Comparison of ENCODE assay signal across 8 cellular contexts in the genomic region with DNA sequence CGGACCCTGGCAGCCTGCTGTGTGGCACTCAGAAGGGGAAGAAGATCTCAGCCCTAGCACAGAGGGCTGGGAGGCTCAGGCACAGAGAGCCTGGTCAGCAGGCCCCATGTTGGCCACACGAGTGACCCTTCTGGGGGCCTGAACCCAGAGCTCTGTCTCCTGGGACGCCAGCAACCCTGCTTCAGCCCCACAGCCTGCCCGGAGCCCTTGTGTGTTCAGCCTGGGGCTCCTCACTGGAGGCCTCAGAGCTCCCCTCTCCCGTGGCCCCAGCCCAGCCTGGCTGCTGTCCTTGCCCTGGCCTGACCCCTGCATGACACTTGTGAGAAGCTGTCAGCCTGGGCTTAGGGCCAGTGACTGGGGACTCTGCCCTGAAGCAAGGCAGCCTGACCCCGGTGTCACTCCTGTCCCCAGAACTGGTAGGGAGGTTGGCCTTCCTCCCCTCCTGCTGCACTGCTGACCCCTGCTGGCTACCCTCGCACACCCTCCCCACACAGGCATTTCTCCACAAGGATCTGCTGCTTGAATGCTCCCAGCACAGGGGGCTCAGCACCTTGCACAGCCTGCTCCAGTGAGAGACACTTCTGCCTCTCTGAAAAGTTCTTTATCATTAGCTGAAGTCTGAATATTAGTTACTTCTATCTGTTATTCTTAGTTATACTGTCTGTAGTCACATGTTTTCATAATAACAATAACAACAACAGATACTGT. TPM values are rescaled to one million over a fixed set of nuclear protein-coding genes. Genes with fewer than 3 reads are reported as not detected.
A peak's percentile ranks its signal among the peaks of the same experiment; 100 is the strongest.
DNase-seq lines count a peak whose midpoint lies in the region; ATAC-seq, FAIRE-seq and TF ChIP-seq lines count a peak whose summit lies in the region.

No MANE protein-coding gene starts in this region.

- H3K4me3 Mint-ChIP-seq in activated T-cell treated with anti-CD3 and anti-CD28 coated beads, Interleukin-2, amount 50 U/mL, for 24 hours = no peak overlapping the region
- H3K4me3 Mint-ChIP-seq in glutamatergic neuron (ENCODE audit: unreplicated experiment) = no peak overlapping the region

- no peak overlapping the region for H3K4me3 ChIP-seq in AG10803 (ENCODE audit: low read length)

- peak; percentile 53 for DNase-seq in AG10803 (ENCODE audit: low read depth)
- DNase-seq in GM18507 (ENCODE audit: extremely low spot score, insufficient read length, low read depth) = no peak
- peak; percentile 70 for DNase-seq in NCI-H82 treated with DMSO at 0.1 percent for 48 hours (lab: John Stamatoyannopoulos, UW; ENCODE audit: unreplicated experiment)
- DNase-seq in activated T-cell treated with anti-CD3 and anti-CD28 coated beads, Interleukin-2, amount 50 U/mL, for 24 hours = peak; percentile 57
- DNase-seq in glutamatergic neuron = peak; percentile 73
- peak in 9 of 10 donors; percentile 46 to 94 (median 75) for DNase-seq in posterior cingulate gyrus
- DNase-seq in kidney glomerular epithelial cell (lab: John Stamatoyannopoulos, UW) = no peak

- no peak overlapping the region for H3K27ac Mint-ChIP-seq in activated T-cell treated with anti-CD3 and anti-CD28 coated beads, Interleukin-2, amount 50 U/mL, for 24 hours
- H3K27ac Mint-ChIP-seq in glutamatergic neuron (ENCODE audit: unreplicated experiment) = no peak overlapping the region

- no peaks in the 10 kb centered on the region for H3K36me3 Mint-ChIP-seq in activated T-cell treated with anti-CD3 and anti-CD28 coated beads, Interleukin-2, amount 50 U/mL, for 24 hours (ENCODE audit: low read depth)
- H3K36me3 Mint-ChIP-seq in glutamatergic neuron (ENCODE audit: unreplicated experiment) = no peaks in the 10 kb centered on the region

- TF ChIP-seq CTCF in AG10803 (conservative IDR thresholded peaks at IDR 0.05; ENCODE audit: low read length) (peak; percentile 73), glutamatergic neuron (IDR thresholded peaks at IDR 0.05; ENCODE audit: partially characterized antibody, unreplicated experiment) (peak; percentile 26)

- intact Hi-C loops in posterior cingulate gyrus (cut with DNase I) = loop anchor here (1.0 to 10.0 kb wide), 3 partner anchors 18 to 177 kb away; a partner anchor contains a TSS

- H3K4me1 Mint-ChIP-seq in activated T-cell treated with anti-CD3 and anti-CD28 coated beads, Interleukin-2, amount 50 U/mL, for 24 hours (ENCODE audit: low read depth) = no peaks in the 10 kb centered on the region
- H3K4me1 Mint-ChIP-seq in glutamatergic neuron (ENCODE audit: low read depth, unreplicated experiment) = peaks cover 3% of the 10 kb centered on the region

- peaks cover 3% of the 10 kb centered on the region for H3K27me3 Mint-ChIP-seq in activated T-cell treated with anti-CD3 and anti-CD28 coated beads, Interleukin-2, amount 50 U/mL, for 24 hours
- peaks cover 7% of the 10 kb centered on the region for H3K27me3 Mint-ChIP-seq in glutamatergic neuron (ENCODE audit: unreplicated experiment)

- ATAC-seq in HG02588 (IDR thresholded peaks at IDR 0.05; ENCODE audit: unreplicated experiment) = no peak

- H3K9me3 Mint-ChIP-seq in activated T-cell treated with anti-CD3 and anti-CD28 coated beads, Interleukin-2, amount 50 U/mL, for 24 hours = no peaks in the 10 kb centered on the region
- H3K9me3 Mint-ChIP-seq in glutamatergic neuron (ENCODE audit: unreplicated experiment) = no peaks in the 10 kb centered on the region

- peak; percentile 50 for FAIRE-seq in GM18507 (lab: Jason Lieb, UNC)

RNA-seq across cellular contexts. Expression of a gene that starts 15.4 kb away (rescaled TPM):
- 2.7 TPM for total RNA-seq in glutamatergic neuron (ENCODE audit: unreplicated experiment)

RNA-seq across cellular contexts. Expression of a gene that starts 26.9 kb away (rescaled TPM):
- 82.4 TPM for total RNA-seq in glutamatergic neuron (ENCODE audit: unreplicated experiment)

RNA-seq across cellular contexts. Expression of a gene that starts 41.7 kb away (rescaled TPM):
- total RNA-seq in glutamatergic neuron (ENCODE audit: unreplicated experiment) = not detected

RNA-seq across cellular contexts. Expression of a gene that starts 50.6 kb away (rescaled TPM):
- 48.7 TPM for total RNA-seq in glutamatergic neuron (ENCODE audit: unreplicated experiment)

Comparison
In these comparisons a context has a peak if more than half of its experiments do, and no peak if none do; other contexts are left out.
1. DNase-seq: peak in AG10803 (single experiment), NCI-H82 treated with DMSO at 0.1 percent for 48 hours (single experiment), activated T-cell treated with anti-CD3 and anti-CD28 coated beads, Interleukin-2, amount 50 U/mL, for 24 hours (single experiment), glutamatergic neuron (single experiment) and posterior cingulate gyrus (9 of 10); none in GM18507 (single experiment) and kidney glomerular epithelial cell (single experiment).